In the genomic region with DNA sequence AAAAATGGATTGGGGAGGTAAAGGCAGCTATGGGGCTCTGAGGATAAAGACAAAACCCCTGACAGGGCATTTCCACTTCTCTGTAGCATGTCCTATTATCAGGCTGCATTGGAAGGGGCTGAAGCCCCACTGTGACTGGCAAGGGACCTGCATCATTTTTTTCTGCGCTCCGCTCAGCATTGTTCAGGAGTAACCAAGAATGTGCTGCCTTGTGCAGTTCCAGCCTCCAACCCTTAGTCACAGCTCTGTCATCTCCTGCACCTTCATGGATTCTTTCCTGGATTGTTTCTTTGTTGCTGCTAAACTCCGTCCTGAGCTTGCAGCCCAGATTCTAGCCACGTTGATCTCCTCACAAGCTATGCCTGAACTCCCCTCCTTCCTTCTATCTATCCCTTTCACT, we compare ENCODE assay signal across 28 cellular contexts. TPM values are rescaled to one million over a fixed set of nuclear protein-coding genes. Genes with fewer than 3 reads are reported as not detected.
"Had no signal": no experiment of that assay in that cellular context is flagged by ENCODE, and none has a peak within 500 bp of the region (broad histone marks: within the 10 kb centered on the region; RNA-seq: fewer than 3 reads in every experiment).

No MANE protein-coding gene starts in this region.

- H3K4me1 ChIP-seq: pancreas, psoas muscle, right lobe of liver, suprapubic skin, testis, transverse colon had no signal

- H3K4me1 Mint-ChIP-seq: naive thymus-derived CD4-positive, alpha-beta T cell; natural killer cell; stimulated activated effector memory CD8-positive, alpha-beta T cell treated with anti-CD3 and anti-CD28 coated beads, Interleukin-12 subunit alpha, Interleukin-12 subunit beta, amount 100 ng/mL, for 72 hours; stimulated activated naive B cell treated with anti-CD40 and anti-IgM and Interleukin-4, amounts not matched to agents 10 μg/mL and 1 μg/mL and 100 μg/mL, for 72 hours; stimulated activated naive CD8-positive, alpha-beta T cell treated with anti-CD3 and anti-CD28 coated beads, Interleukin-15, amount 100 ng/mL, for 72 hours had no signal

- DNase-seq: naive thymus-derived CD4-positive, alpha-beta T cell; natural killer cell; nucleus accumbens; pancreas; posterior cingulate gyrus; psoas muscle; right cardiac atrium; right lobe of liver; sigmoid colon; small intestine; stimulated activated CD4-positive, alpha-beta T cell treated with anti-CD3 and anti-CD28 coated beads, Interleukin-15, amount 100 ng/mL, for 24 hours; stimulated activated CD4-positive, alpha-beta T cell treated with anti-CD3 and anti-CD28 coated beads, Interleukin-2, amount 100 ng/mL, for 24 hours; stimulated activated CD4-positive, alpha-beta T cell treated with anti-CD3 and anti-CD28 coated beads, Interleukin-2, amount 100 ng/mL, for 48 hours; stimulated activated CD4-positive, alpha-beta T cell treated with anti-CD3 and anti-CD28 coated beads, Interleukin-4, amount 100 ng/mL, for 24 hours; stimulated activated naive B cell treated with anti-CD40 and anti-IgM and Interleukin-4, amounts not matched to agents 10 μg/mL and 1 μg/mL and 100 μg/mL, for 72 hours; stimulated activated naive CD8-positive, alpha-beta T cell treated with anti-CD3 and anti-CD28 coated beads, Interleukin-15, amount 100 ng/mL, for 72 hours; stimulated activated naive CD8-positive, alpha-beta T cell treated with anti-CD3 and anti-CD28 coated beads, Interleukin-15, Interleukin-2, amounts not matched to agents 100 U/mL and 50 U/mL, for 24 hours; substantia nigra; testis; tibial artery; transverse colon; upper lobe of left lung had no signal

- H3K9me3 ChIP-seq: neutrophil, pancreas, psoas muscle, right lobe of liver, sigmoid colon, suprapubic skin, testis, tibial artery, transverse colon, upper lobe of left lung, vagina had no signal

- H3K4me3 Mint-ChIP-seq: naive thymus-derived CD4-positive, alpha-beta T cell; natural killer cell; nephron; stimulated activated effector memory CD8-positive, alpha-beta T cell treated with anti-CD3 and anti-CD28 coated beads, Interleukin-12 subunit alpha, Interleukin-12 subunit beta, amount 100 ng/mL, for 72 hours; stimulated activated naive B cell treated with anti-CD40 and anti-IgM and Interleukin-4, amounts not matched to agents 10 μg/mL and 1 μg/mL and 100 μg/mL, for 72 hours; stimulated activated naive CD8-positive, alpha-beta T cell treated with anti-CD3 and anti-CD28 coated beads, Interleukin-15, amount 100 ng/mL, for 72 hours had no signal

- H3K4me3 ChIP-seq: pancreas, psoas muscle, right lobe of liver, sigmoid colon, suprapubic skin, testis, tibial artery, transverse colon, upper lobe of left lung, vagina had no signal

- ATAC-seq: naive thymus-derived CD4-positive, alpha-beta T cell; natural killer cell; pancreas; psoas muscle; right cardiac atrium; right lobe of liver; stimulated activated naive B cell treated with anti-CD40 and anti-IgM and Interleukin-4, amounts not matched to agents 10 μg/mL and 1 μg/mL and 100 μg/mL, for 72 hours; stimulated activated naive CD8-positive, alpha-beta T cell treated with anti-CD3 and anti-CD28 coated beads, Interleukin-15, amount 100 ng/mL, for 72 hours; stimulated activated naive CD8-positive, alpha-beta T cell treated with anti-CD3 and anti-CD28 coated beads, Interleukin-15, Interleukin-2, amounts not matched to agents 100 U/mL and 50 U/mL, for 24 hours had no signal

- H3K36me3 Mint-ChIP-seq: naive thymus-derived CD4-positive, alpha-beta T cell; natural killer cell; stimulated activated effector memory CD8-positive, alpha-beta T cell treated with anti-CD3 and anti-CD28 coated beads, Interleukin-12 subunit alpha, Interleukin-12 subunit beta, amount 100 ng/mL, for 72 hours; stimulated activated naive B cell treated with anti-CD40 and anti-IgM and Interleukin-4, amounts not matched to agents 10 μg/mL and 1 μg/mL and 100 μg/mL, for 72 hours had no signal

- H3K27me3 ChIP-seq: pancreas, right lobe of liver, sigmoid colon, testis, tibial artery, transverse colon, upper lobe of left lung, vagina had no signal

- H3K27ac Mint-ChIP-seq: naive thymus-derived CD4-positive, alpha-beta T cell; natural killer cell; nephron; progenitor cell of endocrine pancreas; stimulated activated effector memory CD8-positive, alpha-beta T cell treated with anti-CD3 and anti-CD28 coated beads, Interleukin-12 subunit alpha, Interleukin-12 subunit beta, amount 100 ng/mL, for 72 hours; stimulated activated naive B cell treated with anti-CD40 and anti-IgM and Interleukin-4, amounts not matched to agents 10 μg/mL and 1 μg/mL and 100 μg/mL, for 72 hours had no signal

- H3K27ac ChIP-seq: neutrophil, pancreas, psoas muscle, right lobe of liver, sigmoid colon, suprapubic skin, testis, tibial artery, transverse colon, upper lobe of left lung, vagina had no signal

- H3K36me3 ChIP-seq: neutrophil, pancreas, right lobe of liver, sigmoid colon, suprapubic skin, tibial artery, transverse colon, upper lobe of left lung, vagina had no signal

- H3K9me3 Mint-ChIP-seq: nephron; stimulated activated effector memory CD8-positive, alpha-beta T cell treated with anti-CD3 and anti-CD28 coated beads, Interleukin-12 subunit alpha, Interleukin-12 subunit beta, amount 100 ng/mL, for 72 hours; stimulated activated naive CD8-positive, alpha-beta T cell treated with anti-CD3 and anti-CD28 coated beads, Interleukin-15, amount 100 ng/mL, for 72 hours had no signal

RNA-seq across cellular contexts. Expression of a gene that starts 37.4 kb away (rescaled TPM):
- total RNA-seq: naive thymus-derived CD4-positive, alpha-beta T cell; natural killer cell; right lobe of liver had no signal
- polyA plus RNA-seq: naive thymus-derived CD4-positive, alpha-beta T cell had no signal
